In the genomic region with DNA sequence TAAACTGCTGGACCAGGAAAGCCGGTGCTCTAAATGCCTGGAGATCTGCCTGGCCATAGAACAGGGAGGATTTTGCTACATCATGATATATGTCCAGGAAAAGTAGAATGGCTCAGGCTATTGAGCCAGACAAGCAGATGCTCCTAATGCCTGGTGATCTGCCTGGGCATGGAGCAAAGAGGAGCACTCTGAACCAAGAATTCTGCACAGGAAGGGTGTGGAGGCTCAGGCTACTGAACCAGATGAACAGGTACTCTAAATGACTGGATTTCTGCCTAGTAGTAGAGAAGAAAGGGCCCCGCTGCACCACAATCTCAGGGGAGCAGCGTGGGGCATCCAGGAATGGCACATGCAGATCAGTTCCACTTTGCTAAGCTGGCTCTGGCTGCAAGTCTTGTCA, we compare ENCODE assay signal across 1 cellular context.
TF ChIP-seq lines count a peak whose summit lies in the region.

No MANE protein-coding gene starts in this region.

TF ChIP-seq in IMR-90, 13 proteins besides CTCF, POLR2A, EP300 and RAD21 (continued from another document):
- no peak for TF ChIP-seq MAFK (IDR thresholded peaks at IDR 0.05; ENCODE audit: low read depth, low read length)
- TF ChIP-seq RFX5 (IDR thresholded peaks at IDR 0.05; ENCODE audit: low read depth, low read length) = no peak
- TF ChIP-seq, protein P1, sequence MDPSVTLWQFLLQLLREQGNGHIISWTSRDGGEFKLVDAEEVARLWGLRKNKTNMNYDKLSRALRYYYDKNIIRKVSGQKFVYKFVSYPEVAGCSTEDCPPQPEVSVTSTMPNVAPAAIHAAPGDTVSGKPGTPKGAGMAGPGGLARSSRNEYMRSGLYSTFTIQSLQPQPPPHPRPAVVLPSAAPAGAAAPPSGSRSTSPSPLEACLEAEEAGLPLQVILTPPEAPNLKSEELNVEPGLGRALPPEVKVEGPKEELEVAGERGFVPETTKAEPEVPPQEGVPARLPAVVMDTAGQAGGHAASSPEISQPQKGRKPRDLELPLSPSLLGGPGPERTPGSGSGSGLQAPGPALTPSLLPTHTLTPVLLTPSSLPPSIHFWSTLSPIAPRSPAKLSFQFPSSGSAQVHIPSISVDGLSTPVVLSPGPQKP (IDR thresholded peaks at IDR 0.05; ENCODE audit: borderline replicate concordance, low read depth, low read length) = no peak
- no peak for TF ChIP-seq NFE2L2 (IDR thresholded peaks at IDR 0.05; ENCODE audit: low read depth, low read length)
- no peak for TF ChIP-seq MXI1 (IDR thresholded peaks at IDR 0.05; ENCODE audit: borderline replicate concordance, low read depth, low read length)
- TF ChIP-seq, protein P2, sequence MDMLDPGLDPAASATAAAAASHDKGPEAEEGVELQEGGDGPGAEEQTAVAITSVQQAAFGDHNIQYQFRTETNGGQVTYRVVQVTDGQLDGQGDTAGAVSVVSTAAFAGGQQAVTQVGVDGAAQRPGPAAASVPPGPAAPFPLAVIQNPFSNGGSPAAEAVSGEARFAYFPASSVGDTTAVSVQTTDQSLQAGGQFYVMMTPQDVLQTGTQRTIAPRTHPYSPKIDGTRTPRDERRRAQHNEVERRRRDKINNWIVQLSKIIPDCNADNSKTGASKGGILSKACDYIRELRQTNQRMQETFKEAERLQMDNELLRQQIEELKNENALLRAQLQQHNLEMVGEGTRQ (IDR thresholded peaks at IDR 0.05; ENCODE audit: low read depth, low read length) = no peak
- no peak for TF ChIP-seq CHD1 (IDR thresholded peaks at IDR 0.05; ENCODE audit: low read depth, low read length)
- no peak for TF ChIP-seq RCOR1 (IDR thresholded peaks at IDR 0.05; ENCODE audit: insufficient replicate concordance, low read length)
- no peak for TF ChIP-seq FOS (IDR thresholded peaks at IDR 0.05; ENCODE audit: low read depth, low read length)
TF ChIP-seq in IMR-90: peak in this region for 0.
